In the genomic region with DNA sequence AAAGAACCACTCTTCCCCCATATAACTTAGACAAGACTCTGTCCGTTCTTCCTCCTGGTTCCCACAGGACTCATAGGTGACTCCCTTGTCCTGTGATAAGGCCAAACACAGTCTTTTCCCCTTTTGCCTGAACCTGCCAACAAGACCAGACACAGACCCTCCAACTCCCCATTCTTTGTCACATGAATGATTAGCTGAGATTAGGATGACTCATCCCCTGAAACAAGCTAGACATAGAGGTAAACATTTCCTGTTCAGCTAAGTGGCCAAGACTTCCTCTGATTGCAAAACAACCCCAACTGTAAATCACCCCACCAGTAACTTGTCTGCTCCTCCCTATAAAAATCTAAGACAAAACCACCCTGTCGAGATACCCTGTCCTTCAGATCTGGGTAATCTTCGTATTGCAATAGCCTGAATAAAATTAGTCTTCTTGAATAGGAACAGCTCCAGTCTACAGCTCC, we compare ENCODE assay signal across 12 cellular contexts. TPM values are rescaled to one million over a fixed set of nuclear protein-coding genes. Genes with fewer than 3 reads are reported as not detected.
DNase-seq lines count a peak whose midpoint lies in the region; ATAC-seq, FAIRE-seq and TF ChIP-seq lines count a peak whose summit lies in the region.
"Had no signal": no experiment of that assay in that cellular context is flagged by ENCODE, and none has a peak within 500 bp of the region (broad histone marks: within the 10 kb centered on the region; RNA-seq: fewer than 3 reads in every experiment).

No MANE protein-coding gene starts in this region.

- TF ChIP-seq CTCF in MCF 10A (IDR thresholded peaks at IDR 0.05; ENCODE audit: unreplicated experiment) (no peak), breast epithelium (IDR thresholded peaks at IDR 0.05) (no peak), H1 (IDR thresholded peaks at IDR 0.05; ENCODE audit: control extremely low read depth in 1 of 3, insufficient read depth in 1 of 3, low read depth in 1 of 3, low read length in 3 of 3) (no peak), left ventricle myocardium inferior (IDR thresholded peaks at IDR 0.05; ENCODE audit: borderline replicate concordance) (no peak), progenitor cell of endocrine pancreas (IDR thresholded peaks at IDR 0.05; ENCODE audit: unreplicated experiment) (no peak)

- no peak overlapping the region for H3K27ac Mint-ChIP-seq in MCF 10A (ENCODE audit: low read depth, unreplicated experiment)
- H3K27ac Mint-ChIP-seq in progenitor cell of endocrine pancreas: no peak overlapping the region

- no peak overlapping the region for H3K18ac ChIP-seq in H1 (ENCODE audit: extremely low read depth, low read length)

- H3K27me3 Mint-ChIP-seq in MCF 10A (ENCODE audit: insufficient read depth, unreplicated experiment) (no peaks in the 10 kb centered on the region), progenitor cell of endocrine pancreas (peaks cover 34% of the 10 kb centered on the region)

- H3K4me3 ChIP-seq in breast epithelium (no peak overlapping the region), H1 (ENCODE audit: extremely low read depth in 1 of 4, insufficient read depth in 2 of 4, low read depth in 3 of 4, low read length in 4 of 4) (no peak overlapping the region), left ventricle myocardium inferior (no peak overlapping the region)

- no peak overlapping the region for H3K14ac ChIP-seq in H1 (ENCODE audit: insufficient read length)

- H4K5ac ChIP-seq in H1 (ENCODE audit: insufficient read length, low read depth, low read length): no peak overlapping the region

- no peak for ATAC-seq in HG02981 (IDR thresholded peaks at IDR 0.05; ENCODE audit: unreplicated experiment)
- ATAC-seq: Panc1 had no signal

- no peak overlapping the region for H2AFZ ChIP-seq in H1 (ENCODE audit: low read length)

- CTCF ChIA-PET in MCF 10A (lab: Yijun Ruan, JAX) (no interaction called here), H1 (lab: Charles Lee; ENCODE audit: partially characterized antibody) (interaction anchor here (1.2 to 1.6 kb wide), 3 partner anchors 9 to 142 kb away, joined by 3 to 5 read pairs (median 4); no protein-coding TSS in a partner anchor)

- no peak overlapping the region for H2BK20ac ChIP-seq in H1 (ENCODE audit: low read length)

- no peak overlapping the region for H3K23ac ChIP-seq in H1 (ENCODE audit: insufficient read length)

- H4K91ac ChIP-seq in H1 (replicated peaks; ENCODE audit: insufficient read length, low read length): no peak overlapping the region

- peaks cover 12% of the 10 kb centered on the region for H3K9me3 Mint-ChIP-seq in MCF 10A (ENCODE audit: unreplicated experiment)
- no peaks in the 10 kb centered on the region for H3K9me3 Mint-ChIP-seq in progenitor cell of endocrine pancreas (ENCODE audit: low read depth)

- FAIRE-seq in H1 (lab: Jason Lieb, UNC) (no peak), urothelium cell line (lab: Jason Lieb, UNC) (no peak)

- no peak overlapping the region for H3K4me3 Mint-ChIP-seq in MCF 10A (ENCODE audit: unreplicated experiment)
- no peak overlapping the region for H3K4me3 Mint-ChIP-seq in progenitor cell of endocrine pancreas (ENCODE audit: low read depth)
- H3K4me3 Mint-ChIP-seq: neural crest cell had no signal

- H3K4me1 ChIP-seq in breast epithelium (no peaks in the 10 kb centered on the region), H1 (replicated peaks in 1 of 4; ENCODE audit: control insufficient read depth in 3 of 4, insufficient read depth in 4 of 4, low read length in 3 of 4) (no peaks in the 10 kb centered on the region), left ventricle myocardium inferior (no peaks in the 10 kb centered on the region)

- TF ChIP-seq POLR2A in breast epithelium (IDR thresholded peaks at IDR 0.05): no peak
- TF ChIP-seq POLR2A in H1 (IDR thresholded peaks at IDR 0.05; ENCODE audit: control extremely low read depth in 1 of 2, low read depth in 2 of 2, low read length in 2 of 2): no peak

- H3K56ac ChIP-seq in H1 (replicated peaks; ENCODE audit: insufficient read length, low read depth, low read length): no peak overlapping the region

- no peak overlapping the region for H2BK12ac ChIP-seq in H1 (ENCODE audit: low read depth, low read length)

- intact Hi-C loops in MCF 10A (cut with micrococcal nuclease) (no loop called here), breast epithelium (cut with DNase I; ENCODE audit: low total_unique reads) (no loop called here), left ventricle myocardium inferior (cut with micrococcal nuclease) (no loop called here)

- no peak overlapping the region for H3K4ac ChIP-seq in H1 (replicated peaks; ENCODE audit: insufficient read length, low read depth, low read length)

- H3K9ac ChIP-seq in H1 (replicated peaks in 1 of 4; ENCODE audit: extremely low read depth in 1 of 4, low read depth in 3 of 4, low read length in 3 of 4): no peak overlapping the region

- TF ChIP-seq EP300 in H1 (IDR thresholded peaks at IDR 0.05; ENCODE audit: borderline replicate concordance in 1 of 2, low read depth in 2 of 2, low read length in 2 of 2): no peak

- H3K4me1 Mint-ChIP-seq in MCF 10A (ENCODE audit: insufficient read depth, unreplicated experiment) (no peaks in the 10 kb centered on the region), progenitor cell of endocrine pancreas (ENCODE audit: low read depth) (peaks cover 2% of the 10 kb centered on the region)
- H3K4me1 Mint-ChIP-seq: neural crest cell had no signal

- 86% methylated on average over 3 of the region's 3 CpGs; no CpG with 5 or more reads in 1 of the 2 experiments for WGBS in H1 (ENCODE audit: extremely low coverage in 1 of 2, insufficient coverage in 1 of 2, insufficient read length in 1 of 2, insufficient replicate concordance in 2 of 2, low coverage in 1 of 2, low lambda C conversion rate in 2 of 2, missing lambda C conversion rate in 1 of 2), 2 experiments

- H2AK5ac ChIP-seq in H1 (ENCODE audit: low read depth, low read length): no peak overlapping the region

- H3K27ac ChIP-seq in breast epithelium: no peak overlapping the region
- no peak overlapping the region for H3K27ac ChIP-seq in H1 (ENCODE audit: low read depth, low read length)
- no peak overlapping the region for H3K27ac ChIP-seq in left ventricle myocardium inferior (replicated peaks)

- no peak overlapping the region for H3K4me2 ChIP-seq in H1 (ENCODE audit: insufficient read depth in 1 of 2, low read depth in 2 of 2, low read length in 2 of 2)

- H3K27me3 ChIP-seq in breast epithelium (no peaks in the 10 kb centered on the region), H1 (replicated peaks in 1 of 4; ENCODE audit: control insufficient read depth in 3 of 4, extremely low read depth in 1 of 4, insufficient read depth in 3 of 4, low read length in 3 of 4) (no peaks in the 10 kb centered on the region; a peak in 1 of 7 replicates), left ventricle myocardium inferior (ENCODE audit: low read depth) (peaks cover 3% of the 10 kb centered on the region)

- DNase-seq in MCF 10A (ENCODE audit: unreplicated experiment): peak; percentile 46
- no peak for DNase-seq in breast epithelium (ENCODE audit: low spot score in 2 of 2)
- DNase-seq in NCI-H69 (lab: John Stamatoyannopoulos, UW): peak; percentile 54
- DNase-seq in H1 (ENCODE audit: low read depth in 1 of 2, low spot score in 2 of 2): no peak
- DNase-seq in urothelium cell line (ENCODE audit: low spot score): peak; percentile 23
- DNase-seq in left ventricle myocardium inferior: no peak
- DNase-seq in progenitor cell of endocrine pancreas (ENCODE audit: low spot score, unreplicated experiment): no peak
- DNase-seq: activated CD4-positive, CD25-positive, alpha-beta regulatory T cell treated with anti-CD3 and anti-CD28 coated beads, Interleukin-2, amount 50 U/mL, for 72 hours; C1 segment of cervical spinal cord had no signal

- H3K36me3 ChIP-seq in breast epithelium (no peaks in the 10 kb centered on the region), H1 (ENCODE audit: control insufficient read depth in 2 of 4, insufficient read depth in 4 of 4, low read length in 3 of 4) (no peaks in the 10 kb centered on the region), left ventricle myocardium inferior (no peaks in the 10 kb centered on the region)

- H2BK5ac ChIP-seq in H1 (ENCODE audit: low read depth, low read length): no peak overlapping the region

- H4K8ac ChIP-seq in H1 (ENCODE audit: extremely low read depth, insufficient read depth, low read length): no peak overlapping the region

- TF ChIP-seq RAD21 in H1 (IDR thresholded peaks at IDR 0.05 in 1 of 2, conservative IDR thresholded peaks at IDR 0.05 in 1 of 2; ENCODE audit: low read depth in 2 of 2, low read length in 2 of 2): no peak

- H3K79me1 ChIP-seq in H1 (ENCODE audit: low read depth, low read length): no peaks in the 10 kb centered on the region

- no peaks in the 10 kb centered on the region for H3K9me3 ChIP-seq in breast epithelium
- no peaks in the 10 kb centered on the region for H3K9me3 ChIP-seq in H1 (ENCODE audit: insufficient read depth in 2 of 2, low read depth in 1 of 2, low read length in 1 of 2)
- no peaks in the 10 kb centered on the region for H3K9me3 ChIP-seq in left ventricle myocardium inferior (replicated peaks)

- H4K20me1 ChIP-seq in H1 (replicated peaks in 1 of 2; ENCODE audit: control insufficient read depth in 1 of 2, insufficient read depth in 2 of 2, low read length in 2 of 2): no peaks in the 10 kb centered on the region

- H2BK15ac ChIP-seq in H1 (ENCODE audit: low read length): no peak overlapping the region

- no peaks in the 10 kb centered on the region for H3K23me2 ChIP-seq in H1 (ENCODE audit: low read depth, low read length)

- no TSS peak for BruUV-seq in MCF 10A (replicated peaks; lab: Mats Ljungman, UMichigan)

- H2BK120ac ChIP-seq in H1 (replicated peaks; ENCODE audit: low read depth, low read length): no peak overlapping the region

- no peaks in the 10 kb centered on the region for H3K79me2 ChIP-seq in H1 (ENCODE audit: control insufficient read depth in 1 of 2, insufficient read depth in 2 of 2, low read length in 2 of 2)

- peaks cover 2% of the 10 kb centered on the region for H3K36me3 Mint-ChIP-seq in MCF 10A (ENCODE audit: insufficient read depth, unreplicated experiment)
- H3K36me3 Mint-ChIP-seq in progenitor cell of endocrine pancreas (ENCODE audit: insufficient read depth): no peaks in the 10 kb centered on the region

- POLR2A ChIA-PET in MCF 10A (lab: Yijun Ruan, JAX): interaction anchor here (0.6 to 0.7 kb wide), 4 partner anchors 78 to 817 kb away, joined by 3 read pairs; no protein-coding TSS in a partner anchor
- POLR2A ChIA-PET in H1 (lab: Charles Lee; ENCODE audit: partially characterized antibody): no interaction called here

RNA-seq across cellular contexts. Expression of a gene that starts 11.4 kb away (rescaled TPM):
- not detected in 2 replicates for total RNA-seq in MCF 10A (2022)
- not detected for total RNA-seq in breast epithelium
- not detected in 2 replicates for total RNA-seq in H1 (2021; fragmentation: NEBNext Ultra II Directional; extraction: Animal tissue kit (Norgen Biotek cat#: 25700))
- polyA plus RNA-seq in H1 (2011; rRNA removed): not detected in 2 replicates
- not detected for polyA plus RNA-seq in H1 (2011; cell fraction: cytosol; rRNA removed)
- polyA plus RNA-seq in H1 (2011; cell fraction: nucleus; rRNA removed): not detected
- not detected in 4 replicates for polyA plus RNA-seq in H1 (2012, experiment 1 of 2)
- not detected for polyA plus RNA-seq in H1 (2012, experiment 2 of 2)
- polyA plus RNA-seq in H1 (2013, experiment 1 of 2): not detected
- polyA plus RNA-seq in H1 (2013, experiment 2 of 2): not detected
- not detected in 2 replicates for polyA minus RNA-seq in H1 (2011; rRNA and poly(A)+ RNA removed)
- polyA minus RNA-seq in H1 (2011; cell fraction: cytosol; rRNA and poly(A)+ RNA removed): not detected
- polyA minus RNA-seq in H1 (2011; cell fraction: nucleus; rRNA and poly(A)+ RNA removed): not detected
- total RNA-seq in left ventricle myocardium inferior: not detected
- total RNA-seq in progenitor cell of endocrine pancreas: not detected in 2 replicates
- total RNA-seq: neural crest cell had no signal

RNA-seq across cellular contexts. Expression of a gene that starts 32.6 kb away (rescaled TPM):
- total RNA-seq in MCF 10A (2022) (not detected in 2 replicates), breast epithelium (not detected), left ventricle myocardium inferior (not detected), progenitor cell of endocrine pancreas (not detected in 2 replicates)
- total RNA-seq in H1 (2021; fragmentation: NEBNext Ultra II Directional; extraction: Animal tissue kit (Norgen Biotek cat#: 25700)): not detected in 2 replicates
- polyA plus RNA-seq in H1 (2011; rRNA removed): 0.03 and 0.05 TPM in 2 replicates
- 0.06 TPM for polyA plus RNA-seq in H1 (2011; cell fraction: cytosol; rRNA removed)
- polyA plus RNA-seq in H1 (2011; cell fraction: nucleus; rRNA removed): not detected
- polyA plus RNA-seq in H1 (2012, experiment 1 of 2): not detected in 4 replicates
- not detected for polyA plus RNA-seq in H1 (2012, experiment 2 of 2)
- polyA plus RNA-seq in H1 (2013, experiment 1 of 2): not detected
- polyA plus RNA-seq in H1 (2013, experiment 2 of 2): not detected
- not detected in 2 replicates for polyA minus RNA-seq in H1 (2011; rRNA and poly(A)+ RNA removed)
- not detected for polyA minus RNA-seq in H1 (2011; cell fraction: cytosol; rRNA and poly(A)+ RNA removed)
- polyA minus RNA-seq in H1 (2011; cell fraction: nucleus; rRNA and poly(A)+ RNA removed): not detected
- total RNA-seq: neural crest cell had no signal

RNA-seq across cellular contexts. Expression of a gene that starts 49.7 kb away (rescaled TPM):
- 33.8 and 36.1 TPM in 2 replicates for total RNA-seq in MCF 10A (2022)
- total RNA-seq in breast epithelium: 10 to 100 TPM; 37.3 to 62.3 (median 50.1) TPM
- total RNA-seq in H1 (2021; fragmentation: NEBNext Ultra II Directional; extraction: Animal tissue kit (Norgen Biotek cat#: 25700)): 40.0 and 42.5 TPM in 2 replicates
- polyA plus RNA-seq in H1 (2011; rRNA removed): 32.1 and 33.1 TPM in 2 replicates
- polyA plus RNA-seq in H1 (2011; cell fraction: cytosol; rRNA removed): 44.9 TPM
- polyA plus RNA-seq in H1 (2011; cell fraction: nucleus; rRNA removed): 63.9 TPM
- 36.5 to 43.9 TPM (median 37.4 TPM) in 4 replicates for polyA plus RNA-seq in H1 (2012, experiment 1 of 2)
- 33.2 TPM for polyA plus RNA-seq in H1 (2012, experiment 2 of 2)
- polyA plus RNA-seq in H1 (2013, experiment 1 of 2): 29.6 TPM
- 30.7 TPM for polyA plus RNA-seq in H1 (2013, experiment 2 of 2)
- 46.4 and 51.6 TPM in 2 replicates for polyA minus RNA-seq in H1 (2011; rRNA and poly(A)+ RNA removed)
- 21.0 TPM for polyA minus RNA-seq in H1 (2011; cell fraction: cytosol; rRNA and poly(A)+ RNA removed)
- polyA minus RNA-seq in H1 (2011; cell fraction: nucleus; rRNA and poly(A)+ RNA removed): 39.8 TPM
- total RNA-seq in left ventricle myocardium inferior: 32.1 TPM
- total RNA-seq in progenitor cell of endocrine pancreas: 45.4 and 45.7 TPM in 2 replicates

RNA-seq across cellular contexts. Expression of a gene that starts 53.9 kb away (rescaled TPM):
- total RNA-seq in MCF 10A (2022) (not detected in 2 replicates), breast epithelium (not detected), left ventricle myocardium inferior (not detected), progenitor cell of endocrine pancreas (not detected in 2 replicates)
- total RNA-seq in H1 (2021; fragmentation: NEBNext Ultra II Directional; extraction: Animal tissue kit (Norgen Biotek cat#: 25700)): not detected in 2 replicates
- not detected in 2 replicates for polyA plus RNA-seq in H1 (2011; rRNA removed)
- not detected for polyA plus RNA-seq in H1 (2011; cell fraction: cytosol; rRNA removed)
- not detected for polyA plus RNA-seq in H1 (2011; cell fraction: nucleus; rRNA removed)
- not detected in 4 replicates for polyA plus RNA-seq in H1 (2012, experiment 1 of 2)
- polyA plus RNA-seq in H1 (2012, experiment 2 of 2): not detected
- not detected for polyA plus RNA-seq in H1 (2013, experiment 1 of 2)
- polyA plus RNA-seq in H1 (2013, experiment 2 of 2): not detected
- polyA minus RNA-seq in H1 (2011; rRNA and poly(A)+ RNA removed): not detected in 2 replicates
- not detected for polyA minus RNA-seq in H1 (2011; cell fraction: cytosol; rRNA and poly(A)+ RNA removed)
- not detected for polyA minus RNA-seq in H1 (2011; cell fraction: nucleus; rRNA and poly(A)+ RNA removed)
- total RNA-seq: neural crest cell had no signal

Comparison
In these comparisons a context has a peak if more than half of its experiments do, and no peak if none do; other contexts are left out.
1. DNase-seq: peak in MCF 10A (single experiment), NCI-H69 (single experiment) and urothelium cell line (single experiment); none in breast epithelium (0 of 2), H1 (0 of 2), left ventricle myocardium inferior (single experiment) and progenitor cell of endocrine pancreas (single experiment).